In the genomic region with DNA sequence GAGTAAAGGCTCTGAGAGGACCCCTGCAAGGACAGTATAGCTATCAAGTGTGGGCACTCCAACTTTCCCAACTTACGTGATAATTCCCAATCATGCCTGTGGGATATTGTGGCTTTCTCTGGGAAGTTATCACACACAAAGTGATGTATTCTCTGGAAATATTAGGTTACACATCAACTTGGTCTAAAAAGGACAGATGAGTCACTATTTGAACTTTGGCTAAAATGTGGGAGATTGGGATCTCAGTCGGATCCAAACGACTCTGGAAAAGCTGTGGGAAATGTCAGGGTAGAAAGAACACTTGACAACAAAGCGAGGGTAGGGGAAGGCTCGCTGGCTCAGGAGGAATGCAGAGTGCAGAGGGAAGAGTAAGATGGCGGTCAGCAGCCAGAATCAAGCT, we compare ENCODE assay signal across 21 cellular contexts.
DNase-seq lines count a peak whose midpoint lies in the region; ATAC-seq lines count a peak whose summit lies in the region.
"Had no signal": no experiment of that assay in that cellular context is flagged by ENCODE, and none has a peak within 500 bp of the region (broad histone marks: within the 10 kb centered on the region; RNA-seq: fewer than 3 reads in every experiment).

No MANE protein-coding gene starts in this region.

- peaks cover 4% of the 10 kb centered on the region for H3K9me3 Mint-ChIP-seq in stimulated activated naive CD8-positive, alpha-beta T cell treated with anti-CD3 and anti-CD28 coated beads, Interleukin-15, Interleukin-2, amounts not matched to agents 100 ng/mL and 50 ng/mL, for 24 hours
- H3K9me3 Mint-ChIP-seq in central memory CD8-positive, alpha-beta T cell = no peaks in the 10 kb centered on the region
- H3K9me3 Mint-ChIP-seq: neural crest cell had no signal

- H3K4me3 Mint-ChIP-seq in stimulated activated naive CD8-positive, alpha-beta T cell treated with anti-CD3 and anti-CD28 coated beads, Interleukin-15, Interleukin-2, amounts not matched to agents 100 ng/mL and 50 ng/mL, for 24 hours = peak overlapping the region; percentile 56
- peak overlapping the region; percentile 64 for H3K4me3 Mint-ChIP-seq in T-helper 17 cell
- H3K4me3 Mint-ChIP-seq in central memory CD8-positive, alpha-beta T cell = peak overlapping the region; percentile 52
- H3K4me3 Mint-ChIP-seq: neural crest cell had no signal

- intact Hi-C loops in aorta (cut with DNase I) = no loop called here

- no peaks in the 10 kb centered on the region for H3K36me3 ChIP-seq in aorta (ENCODE audit: control insufficient read depth in 1 of 2, insufficient read depth in 2 of 2, low read length in 1 of 2)
- H3K36me3 ChIP-seq: lower lobe of right lung, right lobe of liver, tibial artery had no signal

- ATAC-seq in stimulated activated naive CD8-positive, alpha-beta T cell treated with anti-CD3 and anti-CD28 coated beads, Interleukin-15, Interleukin-2, amounts not matched to agents 100 U/mL and 50 U/mL, for 24 hours = no peak
- ATAC-seq in T-helper 17 cell (no peak), aorta (ENCODE audit: low FRiP score) (no peak)
- no peak for ATAC-seq in central memory CD8-positive, alpha-beta T cell (replicated peaks; ENCODE audit: extremely low read depth, poor library complexity, severe bottlenecking)
- ATAC-seq: HepG2, lower lobe of right lung, right lobe of liver had no signal

- H3K27ac Mint-ChIP-seq in stimulated activated naive CD8-positive, alpha-beta T cell treated with anti-CD3 and anti-CD28 coated beads, Interleukin-15, Interleukin-2, amounts not matched to agents 100 ng/mL and 50 ng/mL, for 24 hours = peak overlapping the region; percentile 90
- peak overlapping the region; percentile 92 for H3K27ac Mint-ChIP-seq in T-helper 17 cell
- peak overlapping the region; percentile 87 for H3K27ac Mint-ChIP-seq in central memory CD8-positive, alpha-beta T cell (ENCODE audit: low read depth)

- peaks cover 7% of the 10 kb centered on the region for H3K36me3 Mint-ChIP-seq in stimulated activated naive CD8-positive, alpha-beta T cell treated with anti-CD3 and anti-CD28 coated beads, Interleukin-15, Interleukin-2, amounts not matched to agents 100 ng/mL and 50 ng/mL, for 24 hours (ENCODE audit: low read depth)
- H3K36me3 Mint-ChIP-seq in T-helper 17 cell (ENCODE audit: low read depth) = no peaks in the 10 kb centered on the region
- H3K36me3 Mint-ChIP-seq in central memory CD8-positive, alpha-beta T cell (ENCODE audit: insufficient read depth) = peaks cover 4% of the 10 kb centered on the region

- H3K27ac ChIP-seq in aorta (ENCODE audit: low read depth in 1 of 2, low read length in 2 of 2) = no peak overlapping the region
- H3K27ac ChIP-seq: HL-60, lower lobe of right lung, parathyroid adenoma, PC-9, right lobe of liver, tibial artery had no signal

- H3K4me1 Mint-ChIP-seq in stimulated activated naive CD8-positive, alpha-beta T cell treated with anti-CD3 and anti-CD28 coated beads, Interleukin-15, Interleukin-2, amounts not matched to agents 100 ng/mL and 50 ng/mL, for 24 hours (ENCODE audit: low read depth) = peaks cover 56% of the 10 kb centered on the region
- peaks cover 43% of the 10 kb centered on the region for H3K4me1 Mint-ChIP-seq in T-helper 17 cell
- peaks cover 49% of the 10 kb centered on the region for H3K4me1 Mint-ChIP-seq in central memory CD8-positive, alpha-beta T cell
- H3K4me1 Mint-ChIP-seq: neural crest cell had no signal

- no peak for DNase-seq in stimulated activated naive CD8-positive, alpha-beta T cell treated with anti-CD3 and anti-CD28 coated beads, Interleukin-15, Interleukin-2, amounts not matched to agents 100 U/mL and 50 U/mL, for 24 hours
- no peak for DNase-seq in T-helper 17 cell
- DNase-seq in central memory CD8-positive, alpha-beta T cell (ENCODE audit: low spot score in 2 of 2) = no peak
- no peak for DNase-seq in aorta
- DNase-seq in activated CD8-positive, alpha-beta memory T cell treated with anti-CD3 and anti-CD28 coated beads, Interleukin-2, amount 50 U/mL, for 48 hours = no peak
- DNase-seq in NCI-H1105 treated with DMSO at 0.1 percent for 48 hours (lab: John Stamatoyannopoulos, UW) = no peak
- DNase-seq: kidney; lower lobe of right lung; NCI-H1092; NCI-H2081; NK-92 treated with Interleukin-12 subunit alpha and Interleukin-12 subunit beta, amount 100 ng/mL, for 24 hours; PC-9; right lobe of liver; SHP77; stimulated activated CD4-positive, alpha-beta T cell treated with anti-CD3 and anti-CD28 coated beads, Interleukin-12 subunit alpha, Interleukin-12 subunit beta, amount 100 ng/mL, for 4 hours; tibial artery had no signal

- H3K27me3 Mint-ChIP-seq in stimulated activated naive CD8-positive, alpha-beta T cell treated with anti-CD3 and anti-CD28 coated beads, Interleukin-15, Interleukin-2, amounts not matched to agents 100 ng/mL and 50 ng/mL, for 24 hours = no peaks in the 10 kb centered on the region
- no peaks in the 10 kb centered on the region for H3K27me3 Mint-ChIP-seq in T-helper 17 cell
- no peaks in the 10 kb centered on the region for H3K27me3 Mint-ChIP-seq in central memory CD8-positive, alpha-beta T cell

- H3K27me3 ChIP-seq in aorta (ENCODE audit: control insufficient read depth in 1 of 2, insufficient read depth in 2 of 2, low read length in 1 of 2) = no peaks in the 10 kb centered on the region
- H3K27me3 ChIP-seq: right lobe of liver, tibial artery had no signal

- no peaks in the 10 kb centered on the region for H3K4me1 ChIP-seq in aorta (ENCODE audit: control insufficient read depth in 1 of 2, insufficient read depth in 2 of 2, low read length in 2 of 2)
- H3K4me1 ChIP-seq: lower lobe of right lung, parathyroid adenoma, right lobe of liver, tibial artery had no signal

- 82 to 85% methylated on average over 6 of the region's 6 CpGs for WGBS in aorta, 2 donors

- no peak overlapping the region for H3K4me3 ChIP-seq in aorta (ENCODE audit: low read length in 2 of 2)
- H3K4me3 ChIP-seq: lower lobe of right lung, PC-9, right lobe of liver, tibial artery had no signal

- H3K9me3 ChIP-seq in T-helper 17 cell (ENCODE audit: control insufficient read depth, low read length, poor library complexity, severe bottlenecking) = no peaks in the 10 kb centered on the region
- H3K9me3 ChIP-seq in aorta (ENCODE audit: control insufficient read depth, low read length) = no peaks in the 10 kb centered on the region
- H3K9me3 ChIP-seq: lower lobe of right lung, right lobe of liver, tibial artery had no signal
